Comparison of ENCODE assay signal across 18 cellular contexts in genomic region chr2:112923237-112923966, GRCh38. TPM values are rescaled to one million over a fixed set of nuclear protein-coding genes. Genes with fewer than 3 reads are reported as not detected.
A peak's percentile ranks its signal among the peaks of the same experiment; 100 is the strongest.
DNase-seq lines count a peak whose midpoint lies in the region; ATAC-seq, FAIRE-seq and TF ChIP-seq lines count a peak whose summit lies in the region.
"Had no signal": no experiment of that assay in that cellular context is flagged by ENCODE, and none has a peak within 500 bp of the region (broad histone marks: within the 10 kb centered on the region; RNA-seq: fewer than 3 reads in every experiment).

No MANE protein-coding gene starts in this region.

- no peak for ATAC-seq in GM21367 (IDR thresholded peaks at IDR 0.05; ENCODE audit: unreplicated experiment)
- no peak for ATAC-seq in GM21528 (IDR thresholded peaks at IDR 0.05; ENCODE audit: low FRiP score, unreplicated experiment)

- peak; percentile 8 for DNase-seq in EH (ENCODE audit: low read depth)
- peak; percentile 30 for DNase-seq in HT1080 (ENCODE audit: low read depth)
- DNase-seq in cerebellar cortex (ENCODE audit: low spot score) = peak; percentile 8
- DNase-seq in pons (ENCODE audit: low spot score) = peak; percentile 4
- no peak for DNase-seq in GM12891 (ENCODE audit: insufficient read length, low spot score)
- DNase-seq: Caco-2, GOT3, KG1, NCI-H1048, NCI-H146, NCI-H2107, NCI-H345, NCI-H526 treated with DMSO at 0.1 percent for 48 hours had no signal

- TF ChIP-seq POLR2A in GM12891 (IDR thresholded peaks at IDR 0.05; ENCODE audit: low read depth, low read length) = no peak

- FAIRE-seq in GM12891 (lab: Jason Lieb, UNC) = no peak
- FAIRE-seq: GM12892 had no signal

TF ChIP-seq in GM12891, 5 proteins besides CTCF, POLR2A, EP300 and RAD21:
- TF ChIP-seq TAF1 (IDR thresholded peaks at IDR 0.05; ENCODE audit: low read depth, low read length) (no peak), POLR2AphosphoS5 (IDR thresholded peaks at IDR 0.05; ENCODE audit: low read depth, low read length) (no peak), POU2F2 (IDR thresholded peaks at IDR 0.05; ENCODE audit: low read depth, low read length) (no peak), PAX5 (IDR thresholded peaks at IDR 0.05; ENCODE audit: insufficient read depth, low read length, severe bottlenecking) (no peak), SPI1 (IDR thresholded peaks at IDR 0.05; ENCODE audit: low read depth, low read length) (no peak)

RNA-seq across cellular contexts. Expression of gene IL37, which starts 12.4 kb away (rescaled TPM):
- not detected in 2 replicates for total RNA-seq in HT1080 (2014; rRNA removed; shearing (Covaris generic))
- not detected in 2 replicates for polyA plus RNA-seq in HT1080 (2015; cell fraction: cytosol; rRNA removed)
- not detected in 2 replicates for polyA plus RNA-seq in HT1080 (2015; cell fraction: nucleus; rRNA removed)
- not detected for polyA plus RNA-seq in GM12891 (2012; ENCODE audit: low read depth, missing spikeins)
- total RNA-seq: Caco-2 had no signal
- polyA plus RNA-seq: CD14-positive monocyte had no signal

RNA-seq across cellular contexts. Expression of gene IL36G, which starts 54.4 kb away (rescaled TPM):
- total RNA-seq in HT1080 (2014; rRNA removed; shearing (Covaris generic)) = not detected in 2 replicates
- polyA plus RNA-seq in HT1080 (2015; cell fraction: cytosol; rRNA removed) = not detected in 2 replicates
- polyA plus RNA-seq in HT1080 (2015; cell fraction: nucleus; rRNA removed) = 0.33 and 0.59 TPM in 2 replicates
- polyA plus RNA-seq in GM12891 (2012; ENCODE audit: low read depth, missing spikeins) = not detected
- total RNA-seq: Caco-2, M059J had no signal
- polyA plus RNA-seq: CD14-positive monocyte had no signal
